Comparison of ENCODE assay signal across 18 cellular contexts in genomic region chr5:160772854-160773253, GRCh38.
DNase-seq lines count a peak whose midpoint lies in the region; ATAC-seq, FAIRE-seq and TF ChIP-seq lines count a peak whose summit lies in the region.
"Had no signal": no experiment of that assay in that cellular context is flagged by ENCODE, and none has a peak within 500 bp of the region (broad histone marks: within the 10 kb centered on the region; RNA-seq: fewer than 3 reads in every experiment).

No MANE protein-coding gene starts in this region.

- H3K9ac ChIP-seq in HepG2 (ENCODE audit: insufficient read depth, low read depth, low read length) (no peak overlapping the region), K562 (ENCODE audit: insufficient read depth in 1 of 2, low read depth in 2 of 2, low read length in 2 of 2) (no peak overlapping the region), neural progenitor cell (no peak overlapping the region)
- H3K9ac ChIP-seq: BLaER1 had no signal

- WGBS in HepG2 (ENCODE audit: low lambda C conversion rate): 25% methylated on average over 7 of the region's 7 CpGs
- WGBS in right lobe of liver (ENCODE audit: insufficient coverage, low coverage, low lambda C conversion rate, missing lambda C conversion rate): 37% methylated on average over 7 of the region's 7 CpGs
- WGBS in K562 (ENCODE audit: insufficient coverage, low coverage, missing lambda C conversion rate): under 1% methylated on average over 7 of the region's 7 CpGs

- no peak for DNase-seq in HepG2 (ENCODE audit: low spot score)
- no peak for DNase-seq in right lobe of liver
- no peak for DNase-seq in K562 (ENCODE audit: extremely low read depth in 1 of 4, low spot score in 3 of 4)
- no peak for DNase-seq in neural progenitor cell (ENCODE audit: low spot score)
- DNase-seq in effector CD4-positive, alpha-beta T cell: no peak
- no peak for DNase-seq in DMS114 treated with DMSO at 0.1 percent for 48 hours (lab: John Stamatoyannopoulos, UW; ENCODE audit: unreplicated experiment)
- DNase-seq: AML-193; Caco-2; CD8-positive, alpha-beta memory T cell; DMS53; H9; Karpas-422 had no signal

- no peaks in the 10 kb centered on the region for H3K79me2 ChIP-seq in HepG2 (ENCODE audit: insufficient read depth, low read length)
- no peaks in the 10 kb centered on the region for H3K79me2 ChIP-seq in K562 (ENCODE audit: control insufficient read depth, insufficient read depth, low read length)
- H3K79me2 ChIP-seq in neural progenitor cell (ENCODE audit: low read depth): no peaks in the 10 kb centered on the region

- H3K36me3 ChIP-seq in HepG2 (replicated peaks in 1 of 2; ENCODE audit: control insufficient read depth in 1 of 2, insufficient read depth in 2 of 2, low read length in 2 of 2): no peaks in the 10 kb centered on the region
- no peaks in the 10 kb centered on the region for H3K36me3 ChIP-seq in right lobe of liver
- no peaks in the 10 kb centered on the region for H3K36me3 ChIP-seq in K562 (ENCODE audit: control insufficient read depth, insufficient read depth, low read length)
- H3K36me3 ChIP-seq in neural progenitor cell: no peaks in the 10 kb centered on the region
- H3K36me3 ChIP-seq: BLaER1 had no signal

- BruUV-seq in HepG2 (replicated peaks; lab: Mats Ljungman, UMichigan): no TSS peak
- no TSS peak for BruUV-seq in K562 (replicated peaks; lab: Mats Ljungman, UMichigan)

- H3K27me3 ChIP-seq in HepG2 (ENCODE audit: control insufficient read depth in 1 of 2, insufficient read depth in 2 of 2, low read length in 2 of 2): no peaks in the 10 kb centered on the region
- no peaks in the 10 kb centered on the region for H3K27me3 ChIP-seq in right lobe of liver
- H3K27me3 ChIP-seq in K562 (ENCODE audit: control insufficient read depth in 2 of 2, insufficient read depth in 2 of 2, low read length in 2 of 2): no peaks in the 10 kb centered on the region
- no peaks in the 10 kb centered on the region for H3K27me3 ChIP-seq in neural progenitor cell
- H3K27me3 ChIP-seq: BLaER1 had no signal

- CTCF ChIA-PET in HepG2 (lab: Yijun Ruan, JAX; ENCODE audit: low intra/inter-chr PET ratio, low total read pairs): no interaction called here
- CTCF ChIA-PET in K562 (lab: Yijun Ruan, JAX; ENCODE audit: low intra/inter-chr PET ratio): no interaction called here

- intact Hi-C loops in HepG2 (cut with micrococcal nuclease; ENCODE audit: unreplicated experiment): no loop called here
- intact Hi-C loops in right lobe of liver (cut with DNase I): no loop called here
- intact Hi-C loops in K562 (cut with micrococcal nuclease): no loop called here

- H3K4me1 ChIP-seq in HepG2 (ENCODE audit: insufficient read depth, low read length): no peaks in the 10 kb centered on the region
- no peaks in the 10 kb centered on the region for H3K4me1 ChIP-seq in right lobe of liver
- no peaks in the 10 kb centered on the region for H3K4me1 ChIP-seq in K562 (replicated peaks in 1 of 2; ENCODE audit: control insufficient read depth in 2 of 2, insufficient read depth in 2 of 2, low read length in 2 of 2)
- peaks cover 29% of the 10 kb centered on the region for H3K4me1 ChIP-seq in neural progenitor cell
- H3K4me1 ChIP-seq: BLaER1, Caco-2 had no signal

- H3K27ac Mint-ChIP-seq in neural progenitor cell: peak overlapping the region; percentile 42
- H3K27ac Mint-ChIP-seq: CD8-positive, alpha-beta memory T cell; H9 had no signal

- FAIRE-seq in HepG2 (lab: Jason Lieb, UNC): no peak
- FAIRE-seq in K562 (lab: Jason Lieb, UNC): no peak
- FAIRE-seq: GM18507, GM19239 had no signal

- TF ChIP-seq RAD21 in HepG2 (CRISPR knock-in tag; IDR thresholded peaks at IDR 0.05) (no peak), K562 (CRISPR knock-in tag; conservative IDR thresholded peaks at IDR 0.05 in 1 of 2, IDR thresholded peaks at IDR 0.05 in 1 of 2) (no peak)

- H3K4me3 ChIP-seq in HepG2 (replicated peaks in 1 of 3; ENCODE audit: insufficient read depth in 1 of 3, low read depth in 2 of 3, low read length in 3 of 3): no peak overlapping the region
- no peak overlapping the region for H3K4me3 ChIP-seq in right lobe of liver
- H3K4me3 ChIP-seq in K562: no peak overlapping the region
- no peak overlapping the region for H3K4me3 ChIP-seq in neural progenitor cell
- H3K4me3 ChIP-seq: BLaER1 had no signal

- H3K9me3 ChIP-seq in HepG2 (ENCODE audit: low read length) (no peaks in the 10 kb centered on the region), right lobe of liver (no peaks in the 10 kb centered on the region), K562 (replicated peaks; ENCODE audit: control insufficient read depth, insufficient read depth, low read depth, low read length) (no peaks in the 10 kb centered on the region), neural progenitor cell (ENCODE audit: low read depth) (no peaks in the 10 kb centered on the region)
- H3K9me3 ChIP-seq: BLaER1, Caco-2 had no signal

- no peaks in the 10 kb centered on the region for H4K20me1 ChIP-seq in HepG2 (ENCODE audit: insufficient read depth, low read length)
- no peaks in the 10 kb centered on the region for H4K20me1 ChIP-seq in K562 (replicated peaks; ENCODE audit: control insufficient read depth, insufficient read depth, low read length)
- no peaks in the 10 kb centered on the region for H4K20me1 ChIP-seq in neural progenitor cell (ENCODE audit: low read depth)
- H4K20me1 ChIP-seq: BLaER1 had no signal

- POLR2A ChIA-PET in HepG2 (lab: Yijun Ruan, JAX) (no interaction called here), K562 (lab: Yijun Ruan, JAX) (no interaction called here)

- in situ Hi-C loops in HepG2 (cut with HindIII; ENCODE audit: extremely low pct_ligation_motif_present, low pct_unique_long_range_greater_than_20kb): no loop called here
- in situ Hi-C loops in K562 (cut with MboI): no loop called here

- no peaks in the 10 kb centered on the region for H3K9me1 ChIP-seq in K562 (ENCODE audit: control insufficient read depth, insufficient read depth, low read length)

- H3K4me1 Mint-ChIP-seq in neural progenitor cell: peaks cover 26% of the 10 kb centered on the region
- H3K4me1 Mint-ChIP-seq: CD8-positive, alpha-beta memory T cell had no signal

- TF ChIP-seq EP300 in HepG2 (IDR thresholded peaks at IDR 0.05; ENCODE audit: low read depth in 2 of 2, low read length in 2 of 2) (no peak), HepG2 (CRISPR knock-in tag; IDR thresholded peaks at IDR 0.05; ENCODE audit: borderline replicate concordance) (no peak), K562 (IDR thresholded peaks at IDR 0.05; ENCODE audit: low read length) (no peak)

- peaks cover 9% of the 10 kb centered on the region for H3K27me3 Mint-ChIP-seq in neural progenitor cell (ENCODE audit: insufficient read depth, low read depth)

- no peak for ATAC-seq in HepG2
- no peak for ATAC-seq in right lobe of liver
- no peak for ATAC-seq in K562
- ATAC-seq in HG03460 (IDR thresholded peaks at IDR 0.05; ENCODE audit: unreplicated experiment): no peak
- no peak for ATAC-seq in GM18511 (IDR thresholded peaks at IDR 0.05; ENCODE audit: unreplicated experiment)

- H3F3A ChIP-seq in neural progenitor cell (ENCODE audit: low read depth): peaks cover 22% of the 10 kb centered on the region

- H3K27ac ChIP-seq in HepG2 (ENCODE audit: extremely low read length, insufficient read depth, low read length) (no peak overlapping the region), right lobe of liver (no peak overlapping the region), K562 (ENCODE audit: extremely low read depth, low read depth, low read length) (no peak overlapping the region), neural progenitor cell (no peak overlapping the region)
- H3K27ac ChIP-seq: 22Rv1, BLaER1 had no signal

- TF ChIP-seq CTCF in HepG2 (CRISPR knock-in tag; IDR thresholded peaks at IDR 0.05) (no peak), right lobe of liver (IDR thresholded peaks at IDR 0.05) (no peak), K562 (IDR thresholded peaks at IDR 0.05 in 2 of 3, conservative IDR thresholded peaks at IDR 0.05 in 1 of 3; ENCODE audit: insufficient read depth in 2 of 3, low read depth in 1 of 3, low read length in 3 of 3) (no peak), neural progenitor cell (IDR thresholded peaks at IDR 0.05) (no peak)

- no peaks in the 10 kb centered on the region for H3K36me3 Mint-ChIP-seq in neural progenitor cell
- H3K36me3 Mint-ChIP-seq: CD8-positive, alpha-beta memory T cell had no signal

- H2AFZ ChIP-seq in HepG2 (ENCODE audit: low read length): no peak overlapping the region
- H2AFZ ChIP-seq in K562 (ENCODE audit: low read depth, low read length): no peak overlapping the region
- no peak overlapping the region for H2AFZ ChIP-seq in neural progenitor cell (replicated peaks)

- no peak overlapping the region for H3K4me3 Mint-ChIP-seq in neural progenitor cell
- H3K4me3 Mint-ChIP-seq: CD8-positive, alpha-beta memory T cell; H9 had no signal

- no peak overlapping the region for H3K4me2 ChIP-seq in HepG2 (ENCODE audit: low read depth, low read length)
- no peak overlapping the region for H3K4me2 ChIP-seq in K562 (ENCODE audit: insufficient read depth, low read length)
- no peak overlapping the region for H3K4me2 ChIP-seq in neural progenitor cell
- H3K4me2 ChIP-seq: BLaER1 had no signal

- TF ChIP-seq POLR2A in HepG2 (IDR thresholded peaks at IDR 0.05; ENCODE audit: insufficient read depth in 1 of 2, low read depth in 2 of 2, low read length in 2 of 2) (no peak), right lobe of liver (IDR thresholded peaks at IDR 0.05) (no peak), K562 (conservative IDR thresholded peaks at IDR 0.05) (no peak)

- H3K9me3 Mint-ChIP-seq in neural progenitor cell: no peaks in the 10 kb centered on the region
- H3K9me3 Mint-ChIP-seq: H9 had no signal

TF ChIP-seq in HepG2, 621 proteins besides CTCF, POLR2A, EP300 and RAD21 (continues in another document):
- no peak for TF ChIP-seq ZSCAN21 (CRISPR knock-in tag; IDR thresholded peaks at IDR 0.05; ENCODE audit: borderline replicate concordance)

TF ChIP-seq in K562, 482 proteins besides CTCF, POLR2A, EP300 and RAD21 (continues in another document):
- TF ChIP-seq MAFG (tag; conservative IDR thresholded peaks at IDR 0.05) (peak; percentile 71), MAFF (IDR thresholded peaks at IDR 0.05; ENCODE audit: low read length) (peak; percentile 73)

Comparison
In these comparisons a context has a peak if more than half of its experiments do, and no peak if none do; other contexts are left out.
1. Of the 241 proteins assayed by ChIP-seq in both HepG2 and K562: peak only in HepG2: none; only in K562: MAFG; in both: MAFF and MAFK; in neither: 238.